Comparison of ENCODE assay signal across 21 cellular contexts in genomic region chr15:58916962-58917361, GRCh38.
"Had no signal": no experiment of that assay in that cellular context is flagged by ENCODE, and none has a peak within 500 bp of the region (broad histone marks: within the 10 kb centered on the region; RNA-seq: fewer than 3 reads in every experiment).

No MANE protein-coding gene starts in this region.

- H3K9me3 Mint-ChIP-seq: naive thymus-derived CD8-positive, alpha-beta T cell; stimulated activated naive B cell treated with anti-CD40 and anti-IgM and Interleukin-4, amounts not matched to agents 10 μg/mL and 1 μg/mL and 100 μg/mL, for 72 hours; stimulated activated naive CD8-positive, alpha-beta T cell treated with anti-CD3 and anti-CD28 coated beads, Interleukin-15, Interleukin-2, amounts not matched to agents 100 ng/mL and 50 ng/mL, for 24 hours; type B pancreatic cell had no signal

- H3K4me3 Mint-ChIP-seq: naive thymus-derived CD8-positive, alpha-beta T cell; stimulated activated naive B cell treated with anti-CD40 and anti-IgM and Interleukin-4, amounts not matched to agents 10 μg/mL and 1 μg/mL and 100 μg/mL, for 72 hours; stimulated activated naive CD8-positive, alpha-beta T cell treated with anti-CD3 and anti-CD28 coated beads, Interleukin-15, Interleukin-2, amounts not matched to agents 100 ng/mL and 50 ng/mL, for 24 hours; type B pancreatic cell had no signal

- DNase-seq: head of caudate nucleus; hippocampal formation; left ventricle myocardium inferior; naive thymus-derived CD8-positive, alpha-beta T cell; nucleus accumbens; pancreas; posterior cingulate gyrus; right lobe of liver; stimulated activated CD4-positive, alpha-beta T cell treated with anti-CD3 and anti-CD28 coated beads, Interleukin-1b, Interleukin-23, amount 100 ng/mL, for 48 hours; stimulated activated CD4-positive, alpha-beta T cell treated with anti-CD3 and anti-CD28 coated beads, Interleukin-2, amount 100 ng/mL, for 48 hours; stimulated activated CD4-positive, alpha-beta T cell treated with anti-CD3 and anti-CD28 coated beads, Interleukin-4, amount 100 ng/mL, for 4 hours; stimulated activated CD8-positive, alpha-beta memory T cell treated with anti-CD3 and anti-CD28 coated beads, Interleukin-4, amount 100 ng/mL, for 48 hours; stimulated activated naive B cell treated with anti-CD40 and anti-IgM and Interleukin-4, amounts not matched to agents 10 μg/mL and 1 μg/mL and 100 μg/mL, for 72 hours; substantia nigra; uterus had no signal

- ATAC-seq: naive thymus-derived CD8-positive, alpha-beta T cell; pancreas; right lobe of liver; stimulated activated naive B cell treated with anti-CD40 and anti-IgM and Interleukin-4, amounts not matched to agents 10 μg/mL and 1 μg/mL and 100 μg/mL, for 72 hours had no signal

- H3K4me1 ChIP-seq: right lobe of liver, uterus had no signal

- H3K9me3 ChIP-seq: left ventricle myocardium inferior, pancreas, right atrium auricular region, right lobe of liver, tibial nerve, uterus had no signal

- H3K27me3 Mint-ChIP-seq: naive thymus-derived CD8-positive, alpha-beta T cell; stimulated activated naive B cell treated with anti-CD40 and anti-IgM and Interleukin-4, amounts not matched to agents 10 μg/mL and 1 μg/mL and 100 μg/mL, for 72 hours; stimulated activated naive CD8-positive, alpha-beta T cell treated with anti-CD3 and anti-CD28 coated beads, Interleukin-15, Interleukin-2, amounts not matched to agents 100 ng/mL and 50 ng/mL, for 24 hours; type B pancreatic cell had no signal

- H3K27ac ChIP-seq: left ventricle myocardium inferior, pancreas, right atrium auricular region, right lobe of liver, tibial nerve, uterus had no signal

- H3K4me3 ChIP-seq: left ventricle myocardium inferior, lung, pancreas, right atrium auricular region, right lobe of liver, smooth muscle cell, tibial nerve, uterus had no signal

- H3K27ac Mint-ChIP-seq: stimulated activated naive B cell treated with anti-CD40 and anti-IgM and Interleukin-4, amounts not matched to agents 10 μg/mL and 1 μg/mL and 100 μg/mL, for 72 hours; stimulated activated naive CD8-positive, alpha-beta T cell treated with anti-CD3 and anti-CD28 coated beads, Interleukin-15, Interleukin-2, amounts not matched to agents 100 ng/mL and 50 ng/mL, for 24 hours; type B pancreatic cell had no signal

- H3K36me3 ChIP-seq: uterus had no signal

- H3K27me3 ChIP-seq: pancreas, right atrium auricular region, right lobe of liver, tibial nerve, uterus had no signal
